In the genomic region with DNA sequence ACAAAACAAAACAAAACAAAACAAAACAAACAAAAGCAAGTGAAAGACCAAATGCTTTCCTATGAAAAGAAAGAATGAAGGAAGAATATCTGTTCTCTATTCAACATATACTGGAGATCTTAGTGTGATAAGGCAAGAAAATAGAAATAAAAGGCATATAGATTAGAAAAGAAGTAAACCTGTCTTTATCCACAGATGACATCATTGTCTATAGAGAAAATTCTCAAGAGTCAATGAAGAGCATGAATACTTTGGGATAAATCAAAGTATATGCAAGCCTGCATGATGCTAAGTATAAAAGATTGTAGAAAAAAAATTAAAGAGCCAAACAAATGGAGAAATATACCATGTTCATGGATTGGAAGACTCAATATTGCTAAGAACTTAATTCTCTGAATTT, we compare ENCODE assay signal across 10 cellular contexts.
"Had no signal": no experiment of that assay in that cellular context is flagged by ENCODE, and none has a peak within 500 bp of the region (broad histone marks: within the 10 kb centered on the region; RNA-seq: fewer than 3 reads in every experiment).

No MANE protein-coding gene starts in this region.

- H3K4me3 ChIP-seq: GM23338 had no signal

- H3K27me3 Mint-ChIP-seq: IgD-negative memory B cell had no signal

- H3K27ac ChIP-seq: KMS-11 had no signal

- FAIRE-seq: H1, H54, HTR-8/SVneo had no signal

- ATAC-seq: GM23338 had no signal

- H3K4me3 Mint-ChIP-seq: GM23338, H9, HFFc6, IgD-negative memory B cell had no signal

- DNase-seq: H9, HCEC 1CT, HFFc6, KBM-7 had no signal

- H3K27ac Mint-ChIP-seq: GM23338, H9, HFFc6 had no signal

- H3K9me3 Mint-ChIP-seq: GM23338, H9, HFFc6 had no signal
